Comparison of ENCODE assay signal across 17 cellular contexts in genomic region chr18:33844232-33844631, GRCh38.
"Had no signal": no experiment of that assay in that cellular context is flagged by ENCODE, and none has a peak within 500 bp of the region (broad histone marks: within the 10 kb centered on the region; RNA-seq: fewer than 3 reads in every experiment).

No MANE protein-coding gene starts in this region.

- H3K36me3 ChIP-seq: neutrophil, transverse colon had no signal

- DNase-seq: activated CD4-positive, alpha-beta T cell treated with anti-CD3 and anti-CD28 coated beads, Interleukin-2, amount 50 U/mL, for 1 hour; activated CD4-positive, CD25-positive, alpha-beta regulatory T cell; activated naive CD4-positive, alpha-beta T cell treated with anti-CD3 and anti-CD28 coated beads, Interleukin-2, amount 10 ng/mL, durations not matched to agents 7 days and 5 days; activated T-cell treated with anti-CD3 and anti-CD28 coated beads for 4 hours; cerebellar nuclear complex; hypothalamus; mammary epithelial cell; naive thymus-derived CD4-positive, alpha-beta T cell; small intestine; T-helper 2 cell; transverse colon had no signal

- H3K27me3 ChIP-seq: neutrophil, transverse colon had no signal

- H3K9me3 ChIP-seq: neutrophil, transverse colon had no signal

- ATAC-seq: activated T-helper 17 cell treated with anti-CD3 and anti-CD28 coated beads, Interleukin-2, amount 50 U/mL, for 72 hours; esophagus mucosa; left lobe of liver; naive thymus-derived CD4-positive, alpha-beta T cell; right cardiac atrium; stimulated activated effector memory CD8-positive, alpha-beta T cell treated with anti-CD3 and anti-CD28 coated beads, Interleukin-12 subunit alpha, Interleukin-12 subunit beta, amount 100 ng/mL, for 72 hours had no signal

- H3K4me3 ChIP-seq: transverse colon had no signal
